ENCODE assay signal across 8 cellular contexts in the genomic region with DNA sequence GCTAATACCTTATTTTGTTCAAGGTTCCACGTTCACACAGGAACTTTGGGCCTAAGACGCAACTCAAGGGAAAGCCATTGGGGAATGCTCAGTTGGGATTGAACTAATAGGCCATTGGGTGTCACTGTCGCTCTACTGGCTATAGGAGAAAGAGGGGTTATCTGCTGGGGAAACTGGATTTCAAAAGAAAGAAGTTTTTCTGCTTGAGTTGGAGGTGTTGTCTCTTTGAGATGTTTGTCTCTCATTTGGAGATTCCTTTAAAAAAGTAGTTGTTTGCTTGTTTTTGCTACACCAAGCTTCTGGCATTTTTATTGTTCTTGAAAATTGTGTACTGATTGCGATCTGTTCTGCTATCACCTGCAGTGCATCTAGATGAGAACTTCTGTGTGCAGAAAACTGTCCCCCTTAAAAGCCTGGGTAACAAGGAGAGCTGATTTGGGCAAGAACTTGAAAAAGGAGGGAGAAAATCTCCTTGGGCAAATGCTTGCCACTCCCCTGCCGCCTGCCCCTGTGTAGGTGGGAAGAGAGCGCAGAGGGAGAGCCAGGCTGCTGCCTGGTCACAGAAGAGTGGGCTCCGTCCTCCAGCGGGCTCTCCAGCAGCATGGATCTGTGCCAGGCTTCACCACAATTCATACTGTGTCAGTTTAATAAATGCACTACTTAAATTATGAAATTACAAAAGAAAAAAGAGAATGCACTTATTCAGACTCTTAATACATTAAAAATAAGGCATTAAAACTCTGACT. TPM values are rescaled to one million over a fixed set of nuclear protein-coding genes. Genes with fewer than 3 reads are reported as not detected.
DNase-seq lines count a peak whose midpoint lies in the region; ATAC-seq and TF ChIP-seq lines count a peak whose summit lies in the region.

No MANE protein-coding gene starts in this region.

- H3K4me3 Mint-ChIP-seq in central memory CD8-positive, alpha-beta T cell: peak overlapping the region; percentile 63
- no peak overlapping the region for H3K4me3 Mint-ChIP-seq in nephron progenitor cell

- H3K27me3 ChIP-seq in BE2C: no peaks in the 10 kb centered on the region

- H3K9me3 ChIP-seq in BE2C: no peaks in the 10 kb centered on the region

- DNase-seq in BE2C: peak; percentile 39
- no peak for DNase-seq in GM20000 (ENCODE audit: low spot score)
- DNase-seq in NCI-H526 (lab: John Stamatoyannopoulos, UW): peak; percentile 23 to 59
- DNase-seq in central memory CD8-positive, alpha-beta T cell (ENCODE audit: low spot score in 2 of 2): no peak
- DNase-seq in nephron progenitor cell: no peak
- no peak for DNase-seq in coronary artery (ENCODE audit: low spot score)

- H3K27ac ChIP-seq in coronary artery: no peak overlapping the region

- H3K27me3 Mint-ChIP-seq in central memory CD8-positive, alpha-beta T cell: no peaks in the 10 kb centered on the region
- H3K27me3 Mint-ChIP-seq in nephron progenitor cell (ENCODE audit: low read depth, poor library complexity): peaks cover 16% of the 10 kb centered on the region

- no peaks in the 10 kb centered on the region for H3K36me3 ChIP-seq in BE2C

- ATAC-seq in central memory CD8-positive, alpha-beta T cell (replicated peaks; ENCODE audit: extremely low read depth, poor library complexity, severe bottlenecking): no peak
- no peak for ATAC-seq in HG03521 (IDR thresholded peaks at IDR 0.05; ENCODE audit: unreplicated experiment)
- no peak for ATAC-seq in HG02610 (IDR thresholded peaks at IDR 0.05; ENCODE audit: unreplicated experiment)

- H3K9me3 Mint-ChIP-seq in central memory CD8-positive, alpha-beta T cell: no peaks in the 10 kb centered on the region
- H3K9me3 Mint-ChIP-seq in nephron progenitor cell: no peaks in the 10 kb centered on the region

- H3K4me3 ChIP-seq in BE2C (ENCODE audit: low read depth, low read length) (no peak overlapping the region), coronary artery (no peak overlapping the region)

- TF ChIP-seq CTCF in BE2C (IDR thresholded peaks at IDR 0.05; ENCODE audit: low read depth, low read length) (peak; percentile 81), GM20000 (IDR thresholded peaks at IDR 0.05; ENCODE audit: extremely low read depth, missing control alignments) (peak; percentile 16), nephron progenitor cell (IDR thresholded peaks at IDR 0.05) (peak; percentile 52), coronary artery (IDR thresholded peaks at IDR 0.05) (no peak)

- H3K27ac Mint-ChIP-seq in central memory CD8-positive, alpha-beta T cell (ENCODE audit: low read depth): peak overlapping the region; percentile 90
- no peak overlapping the region for H3K27ac Mint-ChIP-seq in nephron progenitor cell

- H3K4me1 ChIP-seq in BE2C: peaks cover 33% of the 10 kb centered on the region

- H3K36me3 Mint-ChIP-seq in central memory CD8-positive, alpha-beta T cell (ENCODE audit: insufficient read depth): peaks cover 5% of the 10 kb centered on the region
- H3K36me3 Mint-ChIP-seq in nephron progenitor cell (ENCODE audit: low read depth): peaks cover 2% of the 10 kb centered on the region

- peaks cover 72% of the 10 kb centered on the region for H3K4me1 Mint-ChIP-seq in central memory CD8-positive, alpha-beta T cell
- peaks cover 94% of the 10 kb centered on the region for H3K4me1 Mint-ChIP-seq in nephron progenitor cell

RNA-seq across cellular contexts. Expression of gene PEX14, which starts 39.9 kb away (rescaled TPM):
- 33.9 TPM for polyA plus RNA-seq in BE2C (2012; ENCODE audit: insufficient read depth, insufficient read length, low read depth)

RNA-seq across cellular contexts. Expression of gene DFFA, which starts 42.3 kb away (rescaled TPM):
- polyA plus RNA-seq in BE2C (2012; ENCODE audit: insufficient read depth, insufficient read length, low read depth): 20.6 TPM

Comparison
In these comparisons a context has a peak if more than half of its experiments do, and no peak if none do; other contexts are left out.
1. DNase-seq: peak in BE2C (single experiment) and NCI-H526 (2 of 2); none in GM20000 (single experiment), central memory CD8-positive, alpha-beta T cell (0 of 2), nephron progenitor cell (single experiment) and coronary artery (single experiment).